8 cellular contexts compared by ENCODE assay signal in the genomic region with DNA sequence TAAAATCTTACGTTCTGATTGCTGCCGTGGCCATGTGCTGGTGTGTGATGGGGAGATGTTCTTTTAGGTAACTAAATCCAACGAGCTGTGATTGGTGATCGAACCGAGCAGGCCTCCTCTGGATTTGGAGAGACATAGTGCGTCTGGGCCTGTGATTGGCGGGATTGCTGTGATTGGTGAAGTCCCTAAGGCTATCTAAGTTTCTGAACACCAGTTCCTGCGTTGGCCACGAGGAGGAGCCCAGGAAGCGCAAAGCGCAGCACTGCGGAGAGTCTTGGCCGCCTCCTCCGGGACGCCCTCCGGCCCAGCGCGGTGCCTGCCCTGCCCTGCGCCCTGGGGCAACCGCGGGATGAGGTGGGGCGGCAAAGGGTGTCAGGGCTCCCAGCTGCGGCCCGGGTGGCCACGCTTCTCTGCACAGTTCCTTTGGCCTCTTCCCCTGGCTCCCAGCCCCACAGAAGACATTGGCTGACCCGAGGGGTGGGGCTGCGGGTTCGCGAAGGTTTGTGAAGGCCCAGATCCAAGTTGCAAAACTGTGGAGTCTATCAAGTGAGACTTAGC. TPM values are rescaled to one million over a fixed set of nuclear protein-coding genes. Genes with fewer than 3 reads are reported as not detected.
A peak's percentile ranks its signal among the peaks of the same experiment; 100 is the strongest.
DNase-seq lines count a peak whose midpoint lies in the region; ATAC-seq, FAIRE-seq and TF ChIP-seq lines count a peak whose summit lies in the region.

No MANE protein-coding gene starts in this region.

- no peaks in the 10 kb centered on the region; the same call in 1 of the 2 replicates for H4K20me1 ChIP-seq in IMR-90 (ENCODE audit: insufficient read depth, low read length)

- no peak overlapping the region for H3K56ac ChIP-seq in IMR-90 (ENCODE audit: extremely low read depth, insufficient read depth, low read length)

- BruUV-seq in IMR-90 (replicated peaks; lab: Mats Ljungman, UMichigan) = no TSS peak

- no peaks in the 10 kb centered on the region for H3K79me1 ChIP-seq in IMR-90 (ENCODE audit: low read depth in 1 of 2, low read length in 2 of 2)

- H3K9me1 ChIP-seq in IMR-90 (ENCODE audit: insufficient read depth, low read length) = no peaks in the 10 kb centered on the region

- H2AFZ ChIP-seq in IMR-90 (replicated peaks; ENCODE audit: low read length, poor library complexity) = peak overlapping the region; percentile 36

- no peak overlapping the region for H4K8ac ChIP-seq in IMR-90 (ENCODE audit: low read depth in 2 of 2, low read length in 2 of 2)

- peak; percentile 94 for ATAC-seq in IMR-90 (ENCODE audit: low read depth)
- ATAC-seq in thoracic aorta (ENCODE audit: insufficient number of reproducible peaks, low FRiP score, low read depth) = no peak
- no peak for ATAC-seq in GM19463 (IDR thresholded peaks at IDR 0.05; ENCODE audit: unreplicated experiment)

- dilution Hi-C loops in IMR-90 (cut with HindIII; ENCODE audit: low sequenced_read_pairs, unreplicated experiment) = no loop called here

- peak; percentile 87 for TF ChIP-seq CTCF in IMR-90 (conservative IDR thresholded peaks at IDR 0.05; ENCODE audit: low read depth, low read length)
- TF ChIP-seq CTCF in RWPE1 (conservative IDR thresholded peaks at IDR 0.05; ENCODE audit: low read depth) = peak; percentile 94
- peak; percentile 62 for TF ChIP-seq CTCF in thoracic aorta (IDR thresholded peaks at IDR 0.05)

- H2BK15ac ChIP-seq in IMR-90 (ENCODE audit: low read depth, low read length) = no peak overlapping the region

- POLR2A ChIA-PET in IMR-90 (lab: Charles Lee; ENCODE audit: unreplicated experiment) (no interaction called here), RWPE1 (lab: Yijun Ruan, JAX; ENCODE audit: low non-redundant PET) (no interaction called here)

- H3K36me3 ChIP-seq in IMR-90 (ENCODE audit: control insufficient read depth, insufficient read depth, low read length) (no peaks in the 10 kb centered on the region), thoracic aorta (no peaks in the 10 kb centered on the region)

- H3K27ac ChIP-seq in IMR-90 (ENCODE audit: insufficient read depth, low read length) (no peak overlapping the region), RWPE1 (no peak overlapping the region), thoracic aorta (no peak overlapping the region)

- H3K4me1 ChIP-seq in IMR-90 (ENCODE audit: control insufficient read depth, insufficient read depth, low read length) = no peaks in the 10 kb centered on the region
- no peaks in the 10 kb centered on the region for H3K4me1 ChIP-seq in thoracic aorta (ENCODE audit: control insufficient read depth in 1 of 2, low read depth in 2 of 2)

- H3K14ac ChIP-seq in IMR-90 (replicated peaks; ENCODE audit: low read depth, low read length) = no peak overlapping the region

- TF ChIP-seq RAD21 in IMR-90 (IDR thresholded peaks at IDR 0.05; ENCODE audit: low read length) = peak; percentile 86

- DNase-seq in GM12892 (ENCODE audit: insufficient read length) (peak; percentile 58), IMR-90 (peak; percentile 59), RWPE1 (ENCODE audit: low spot score) (peak; percentile 90), foreskin melanocyte (peak; percentile 62), occipital lobe (lab: John Stamatoyannopoulos, UW) (peak; percentile 44), thoracic aorta (ENCODE audit: low spot score) (no peak)
- DNase-seq in activated T-helper 1 cell treated with anti-CD3 and anti-CD28 coated beads, Interleukin-2, amount 50 U/mL, for 16 hours (ENCODE audit: low read depth in 1 of 2, low spot score in 1 of 2) = peak; percentile 18 to 29

- H3K9me3 ChIP-seq in IMR-90 (ENCODE audit: control insufficient read depth, insufficient read depth, low read length) (no peaks in the 10 kb centered on the region), thoracic aorta (no peaks in the 10 kb centered on the region)

- no peak overlapping the region for H2AK5ac ChIP-seq in IMR-90 (ENCODE audit: low read depth, low read length)

- H2BK20ac ChIP-seq in IMR-90 (ENCODE audit: low read depth, low read length) = no peak overlapping the region

- in situ Hi-C loops in IMR-90 (cut with MboI; ENCODE audit: low sequenced_read_pairs) = loop anchor here (25.0 kb wide), 1 partner anchor 474 kb away; no protein-coding TSS in a partner anchor

- TF ChIP-seq POLR2A in GM12892 (IDR thresholded peaks at IDR 0.05; ENCODE audit: low read depth, low read length) = no peak
- no peak for TF ChIP-seq POLR2A in IMR-90 (IDR thresholded peaks at IDR 0.05; ENCODE audit: low read depth, low read length)

- peaks cover 24% of the 10 kb centered on the region for H3K27me3 ChIP-seq in IMR-90 (ENCODE audit: control insufficient read depth, insufficient read depth, low read length)
- no peaks in the 10 kb centered on the region for H3K27me3 ChIP-seq in thoracic aorta (replicated peaks; ENCODE audit: insufficient read depth)

- no peak overlapping the region for H3K9ac ChIP-seq in IMR-90 (ENCODE audit: low read depth, low read length)

- intact Hi-C loops in IMR-90 (cut with micrococcal nuclease) = loop anchor here (1.0 to 5.0 kb wide), 5 partner anchors 72 to 478 kb away; no protein-coding TSS in a partner anchor

- peak; percentile 67 for FAIRE-seq in GM12892 (lab: Jason Lieb, UNC)

- CTCF ChIA-PET in IMR-90 (lab: Yijun Ruan, JAX) (interaction anchor here (0.7 kb wide), 1 partner anchor 83 kb away, joined by 3 read pairs; no protein-coding TSS in a partner anchor), RWPE1 (lab: Yijun Ruan, JAX) (interaction anchor here (0.6 to 2.9 kb wide), 23 partner anchors 10 to 871 kb away, joined by 3 to 31 read pairs (median 4); no protein-coding TSS in a partner anchor)

- H3K4ac ChIP-seq in IMR-90 (ENCODE audit: low read depth, low read length) = no peak overlapping the region

- no peak overlapping the region for H3K4me2 ChIP-seq in IMR-90 (ENCODE audit: low read depth, low read length)

- 6% methylated on average over 20 of the region's 29 CpGs; no CpG with 5 or more reads in 1 of the 2 experiments for WGBS in IMR-90 (ENCODE audit: extremely low coverage in 2 of 2, insufficient read length in 1 of 2), 2 experiments

- no peak overlapping the region for H3K23ac ChIP-seq in IMR-90 (ENCODE audit: low read depth, low read length)

- H2AK9ac ChIP-seq in IMR-90 (replicated peaks; ENCODE audit: low read depth, low read length, poor library complexity) = peak overlapping the region; percentile 52

- no peak overlapping the region for H3K18ac ChIP-seq in IMR-90 (ENCODE audit: low read depth, low read length)

- no peak overlapping the region for H2BK5ac ChIP-seq in IMR-90 (ENCODE audit: low read depth, low read length, poor library complexity, severe bottlenecking)

- no peak overlapping the region for H4K5ac ChIP-seq in IMR-90 (ENCODE audit: low read depth, low read length)

- no peak overlapping the region for H4K91ac ChIP-seq in IMR-90 (ENCODE audit: insufficient read depth, low read depth, low read length)

- H2BK120ac ChIP-seq in IMR-90 (ENCODE audit: low read depth, low read length) = no peak overlapping the region

- H3K4me3 ChIP-seq in IMR-90 (ENCODE audit: insufficient read depth, low read depth, low read length) = no peak overlapping the region
- no peak overlapping the region for H3K4me3 ChIP-seq in thoracic aorta

TF ChIP-seq in IMR-90, 13 proteins besides CTCF, POLR2A, EP300 and RAD21:
- TF ChIP-seq ELK1 (IDR thresholded peaks at IDR 0.05; ENCODE audit: borderline replicate concordance, low read depth, low read length) (no peak), CEBPB (IDR thresholded peaks at IDR 0.05; ENCODE audit: low read depth, low read length) (no peak), SMC3 (IDR thresholded peaks at IDR 0.05; ENCODE audit: low read depth, low read length) (peak; percentile 94)

RNA-seq across cellular contexts. Expression of gene HNF4A, which starts 33.0 kb away (rescaled TPM):
- not detected for polyA plus RNA-seq in GM12892 (2012; ENCODE audit: missing spikeins)
- total RNA-seq in IMR-90 (2012; rRNA removed) (not detected in 2 replicates), occipital lobe (not detected), thoracic aorta (under 1 TPM in 1 of 2 donors, not detected in 1; 0.78 TPM)
- polyA plus RNA-seq in IMR-90 (2012; rRNA removed) = not detected in 2 replicates
- polyA plus RNA-seq in IMR-90 (2012; cell fraction: cytosol; rRNA removed) = not detected in 2 replicates
- not detected in 2 replicates for polyA plus RNA-seq in IMR-90 (2012; cell fraction: nucleus; rRNA removed; ENCODE audit: low replicate concordance)

RNA-seq across cellular contexts. Expression of gene R3HDML, which starts 51.7 kb away (rescaled TPM):
- polyA plus RNA-seq in GM12892 (2012; ENCODE audit: missing spikeins) = not detected
- not detected in 2 replicates for total RNA-seq in IMR-90 (2012; rRNA removed)
- not detected in 2 replicates for polyA plus RNA-seq in IMR-90 (2012; rRNA removed)
- polyA plus RNA-seq in IMR-90 (2012; cell fraction: cytosol; rRNA removed) = not detected in 2 replicates
- not detected in 2 replicates for polyA plus RNA-seq in IMR-90 (2012; cell fraction: nucleus; rRNA removed; ENCODE audit: low replicate concordance)
- not detected for total RNA-seq in occipital lobe
- total RNA-seq in thoracic aorta = not detected
